1 cellular context compared by ENCODE assay signal in genomic region chr1:15835741-15836510, GRCh38.
TF ChIP-seq lines count a peak whose summit lies in the region.

No MANE protein-coding gene starts in this region.

TF ChIP-seq in GM23338, 12 proteins besides CTCF, POLR2A, EP300 and RAD21:
- TF ChIP-seq ETS1 (IDR thresholded peaks at IDR 0.05) (no peak), NANOG (IDR thresholded peaks at IDR 0.05; ENCODE audit: borderline replicate concordance) (no peak), POLR2AphosphoS5 (IDR thresholded peaks at IDR 0.05; ENCODE audit: low read depth) (peak; percentile 63), JUNB (IDR thresholded peaks at IDR 0.05; ENCODE audit: unreplicated experiment) (no peak), STAT1 (IDR thresholded peaks at IDR 0.05; ENCODE audit: unreplicated experiment) (no peak), CREB1 (CRISPR knock-in tag; IDR thresholded peaks at IDR 0.05; ENCODE audit: low read depth) (0 out of 2 replicates have a peak, but pooled peaks have one; percentile 21), ZNF114 (CRISPR knock-in tag; IDR thresholded peaks at IDR 0.05) (no peak), ZNF331 (CRISPR knock-in tag; IDR thresholded peaks at IDR 0.05; ENCODE audit: low read depth) (no peak), REST (IDR thresholded peaks at IDR 0.05; ENCODE audit: unreplicated experiment) (no peak)
